In genomic region chr5:170223349-170223748, GRCh38 we compare ENCODE assay signal across 19 cellular contexts. TPM values are rescaled to one million over a fixed set of nuclear protein-coding genes. Genes with fewer than 3 reads are reported as not detected.
"Had no signal": no experiment of that assay in that cellular context is flagged by ENCODE, and none has a peak within 500 bp of the region (broad histone marks: within the 10 kb centered on the region; RNA-seq: fewer than 3 reads in every experiment).

No MANE protein-coding gene starts in this region.

- ATAC-seq: activated T-helper 17 cell treated with anti-CD3 and anti-CD28 coated beads, Interleukin-2, amount 50 U/mL, for 72 hours; gastroesophageal sphincter had no signal

- H3K27me3 ChIP-seq: adrenal gland, esophagus squamous epithelium, gastroesophageal sphincter, tibial artery, uterus had no signal

- H3K9me3 ChIP-seq: adrenal gland, esophagus squamous epithelium, gastroesophageal sphincter, tibial artery, uterus had no signal

- H3K4me1 Mint-ChIP-seq: activated T-helper 17 cell treated with anti-CD3 and anti-CD28 coated beads, Interleukin-2, amount 50 U/mL, for 72 hours had no signal

- H3K27ac ChIP-seq: parathyroid adenoma, tibial artery, uterus had no signal

- H3K27ac Mint-ChIP-seq: activated B cell treated with CpG ODN at 0.5 μM for 24 hours; activated naive CD4-positive, alpha-beta T cell treated with anti-CD3 and anti-CD28 coated beads, Interleukin-2, amount 10 ng/mL, durations not matched to agents 7 days and 5 days; activated T-helper 17 cell treated with anti-CD3 and anti-CD28 coated beads, Interleukin-2, amount 50 U/mL, for 72 hours; T-helper 1 cell treated with Interleukin-12 subunit alpha and Interleukin-12 subunit beta and Interleukin-4 antibody, amounts not matched to agents 30 μg/mL and 1 μg/mL, for 36 hours had no signal

- DNase-seq: activated B cell treated with CpG ODN at 0.5 μM for 24 hours; activated CD4-positive, alpha-beta T cell treated with anti-CD3 and anti-CD28 coated beads, Interleukin-2, amount 10 ng/mL, durations not matched to agents 7 days and 5 days; activated CD8-positive, alpha-beta memory T cell treated with anti-CD3 and anti-CD28 coated beads for 24 hours; activated naive CD4-positive, alpha-beta T cell treated with anti-CD3 and anti-CD28 coated beads, Interleukin-2, amount 10 ng/mL, durations not matched to agents 7 days and 5 days; activated T-cell treated with anti-CD3 and anti-CD28 coated beads for 4 hours; adrenal gland; cerebellar nuclear complex; esophagus squamous epithelium; tibial artery; uterus had no signal

- H3K4me1 ChIP-seq: parathyroid adenoma, uterus had no signal

- H3K4me3 Mint-ChIP-seq: activated B cell treated with CpG ODN at 0.5 μM for 24 hours; activated CD4-positive, alpha-beta T cell treated with anti-CD3 and anti-CD28 coated beads, Interleukin-2, amount 10 ng/mL, durations not matched to agents 7 days and 5 days; activated naive CD4-positive, alpha-beta T cell treated with anti-CD3 and anti-CD28 coated beads, Interleukin-2, amount 10 ng/mL, durations not matched to agents 7 days and 5 days; activated T-helper 17 cell treated with anti-CD3 and anti-CD28 coated beads, Interleukin-2, amount 50 U/mL, for 72 hours; brain; T-helper 1 cell treated with Interleukin-12 subunit alpha and Interleukin-12 subunit beta and Interleukin-4 antibody, amounts not matched to agents 30 μg/mL and 1 μg/mL, for 36 hours had no signal

- H3K27me3 Mint-ChIP-seq: activated B cell treated with CpG ODN at 0.5 μM for 24 hours; activated CD4-positive, alpha-beta T cell treated with anti-CD3 and anti-CD28 coated beads, Interleukin-2, amount 10 ng/mL, durations not matched to agents 7 days and 5 days; activated T-helper 17 cell treated with anti-CD3 and anti-CD28 coated beads, Interleukin-2, amount 50 U/mL, for 72 hours had no signal

- H3K36me3 ChIP-seq: adrenal gland, esophagus squamous epithelium, gastroesophageal sphincter, tibial artery, uterus had no signal

- H3K4me3 ChIP-seq: adrenal gland, esophagus squamous epithelium, gastroesophageal sphincter, tibial artery, uterus had no signal

- H3K36me3 Mint-ChIP-seq: brain had no signal

- H3K9me3 Mint-ChIP-seq: activated B cell treated with CpG ODN at 0.5 μM for 24 hours; activated CD4-positive, alpha-beta T cell treated with anti-CD3 and anti-CD28 coated beads, Interleukin-2, amount 10 ng/mL, durations not matched to agents 7 days and 5 days; activated naive CD4-positive, alpha-beta T cell treated with anti-CD3 and anti-CD28 coated beads, Interleukin-2, amount 10 ng/mL, durations not matched to agents 7 days and 5 days; activated T-helper 17 cell treated with anti-CD3 and anti-CD28 coated beads, Interleukin-2, amount 50 U/mL, for 72 hours; T-helper 1 cell treated with Interleukin-12 subunit alpha and Interleukin-12 subunit beta and Interleukin-4 antibody, amounts not matched to agents 30 μg/mL and 1 μg/mL, for 36 hours had no signal

RNA-seq across cellular contexts. Expression of gene C5orf58, which starts 9.4 kb away (rescaled TPM):
- total RNA-seq: activated B cell treated with CpG ODN at 0.5 μM for 24 hours; activated CD4-positive, alpha-beta T cell treated with anti-CD3 and anti-CD28 coated beads, Interleukin-2, amount 10 ng/mL, durations not matched to agents 7 days and 5 days; activated T-helper 17 cell treated with anti-CD3 and anti-CD28 coated beads, Interleukin-2, amount 50 U/mL, for 72 hours; esophagus squamous epithelium; gastroesophageal sphincter; myocyte; renal cortical epithelial cell; skeletal muscle tissue; uterus had no signal
- polyA plus RNA-seq: keratinocyte had no signal
